In the genomic region with DNA sequence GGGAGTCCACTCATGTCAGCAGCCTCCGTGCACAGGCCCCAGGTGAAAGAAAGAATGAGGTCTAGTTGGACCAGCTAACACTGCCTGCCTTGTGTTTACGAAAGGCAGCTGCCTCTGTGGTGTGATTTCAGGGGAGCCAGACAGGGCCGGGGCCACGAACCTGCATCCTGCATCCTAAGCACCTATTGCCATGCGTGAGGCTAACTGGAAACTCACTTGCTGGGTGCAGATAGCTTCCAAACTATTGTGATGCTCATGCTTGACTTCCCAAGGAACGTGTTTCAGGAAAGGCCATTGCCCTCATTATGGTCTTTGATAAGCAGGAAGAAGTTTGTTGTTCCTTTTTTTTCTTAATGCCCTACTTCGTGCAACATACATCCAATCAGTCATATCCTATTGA, we compare ENCODE assay signal across 1 cellular context.
TF ChIP-seq lines count a peak whose summit lies in the region.

No MANE protein-coding gene starts in this region.

TF ChIP-seq in IMR-90, 13 proteins besides CTCF, POLR2A, EP300 and RAD21 (continued from another document):
- TF ChIP-seq MXI1 (IDR thresholded peaks at IDR 0.05; ENCODE audit: borderline replicate concordance, low read depth, low read length): no peak
- no peak for TF ChIP-seq BHLHE40 (IDR thresholded peaks at IDR 0.05; ENCODE audit: low read depth, low read length)
- TF ChIP-seq RFX5 (IDR thresholded peaks at IDR 0.05; ENCODE audit: low read depth, low read length): no peak
- no peak for TF ChIP-seq CHD1 (IDR thresholded peaks at IDR 0.05; ENCODE audit: low read depth, low read length)
